In the genomic region with DNA sequence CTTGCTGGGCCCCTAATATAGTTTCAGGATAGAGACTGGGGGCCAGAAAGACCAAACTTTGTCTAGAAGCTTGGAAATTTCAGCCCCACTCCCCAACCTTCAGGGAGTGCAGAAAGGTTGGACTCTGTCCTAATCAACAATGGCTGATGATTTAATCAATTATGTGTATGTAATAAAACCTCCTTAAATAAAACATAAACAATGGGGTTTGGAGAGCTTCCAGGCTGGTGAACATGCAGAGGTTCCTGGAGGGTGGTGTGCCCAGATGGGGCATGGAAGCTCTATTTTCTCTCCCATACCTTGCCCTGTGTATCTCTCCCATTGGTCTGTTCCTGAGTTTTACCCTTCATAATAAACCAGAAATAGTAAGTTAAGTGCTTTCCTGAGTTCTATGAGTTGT, we compare ENCODE assay signal across 24 cellular contexts.
"Had no signal": no experiment of that assay in that cellular context is flagged by ENCODE, and none has a peak within 500 bp of the region (broad histone marks: within the 10 kb centered on the region; RNA-seq: fewer than 3 reads in every experiment).

No MANE protein-coding gene starts in this region.

- H3K4me1 ChIP-seq: Peyer's patch had no signal

- H3K36me3 ChIP-seq: MG63, Peyer's patch had no signal

- H3K27ac ChIP-seq: Peyer's patch, RWPE1 had no signal

- H3K27me3 ChIP-seq: MG63, Peyer's patch had no signal

- H3K4me3 ChIP-seq: MG63, Peyer's patch had no signal

- ATAC-seq: activated CD8-positive, alpha-beta memory T cell treated with anti-CD3 and anti-CD28 coated beads, Interleukin-2, amount 10 ng/mL, durations not matched to agents 7 days and 5 days; WTC11 had no signal

- DNase-seq: activated CD4-positive, alpha-beta T cell treated with anti-CD3 and anti-CD28 coated beads for 48 hours; activated CD4-positive, alpha-beta T cell treated with anti-CD3 and anti-CD28 coated beads, Interleukin-2, amount 50 U/mL, for 48 hours; activated CD4-positive, CD25-positive, alpha-beta regulatory T cell treated with anti-CD3 and anti-CD28 coated beads, Interleukin-2, amount 50 U/mL, for 72 hours; activated CD8-positive, alpha-beta memory T cell treated with anti-CD3 and anti-CD28 coated beads, Interleukin-2, amount 10 ng/mL, durations not matched to agents 7 days and 5 days; activated effector memory CD4-positive, alpha-beta T cell treated with anti-CD3 and anti-CD28 coated beads, Interleukin-2, amount 50 U/mL, for 16 hours; activated naive CD4-positive, alpha-beta T cell treated with anti-CD3 and anti-CD28 coated beads for 36 hours; activated T-cell treated with anti-CD3 and anti-CD28 coated beads, Interleukin-2, amount 50 U/mL, for 24 hours; amygdala; KBM-7; MG63; MV-4-11; NCI-H1105 treated with DMSO at 0.1 percent for 48 hours; NCI-H146; NCI-H187 treated with DMSO at 0.1 percent for 48 hours; NCI-H2081 treated with DMSO at 0.1 percent for 48 hours; NCI-H345; NCI-H510A; NCI-H526 treated with DMSO at 0.1 percent for 48 hours; NCI-H82; Peyer's patch; SHP77 treated with DMSO at 0.1 percent for 48 hours had no signal

- FAIRE-seq: astrocyte had no signal

- H3K9me3 ChIP-seq: MG63, Peyer's patch had no signal
